21 cellular contexts compared by ENCODE assay signal in the genomic region with DNA sequence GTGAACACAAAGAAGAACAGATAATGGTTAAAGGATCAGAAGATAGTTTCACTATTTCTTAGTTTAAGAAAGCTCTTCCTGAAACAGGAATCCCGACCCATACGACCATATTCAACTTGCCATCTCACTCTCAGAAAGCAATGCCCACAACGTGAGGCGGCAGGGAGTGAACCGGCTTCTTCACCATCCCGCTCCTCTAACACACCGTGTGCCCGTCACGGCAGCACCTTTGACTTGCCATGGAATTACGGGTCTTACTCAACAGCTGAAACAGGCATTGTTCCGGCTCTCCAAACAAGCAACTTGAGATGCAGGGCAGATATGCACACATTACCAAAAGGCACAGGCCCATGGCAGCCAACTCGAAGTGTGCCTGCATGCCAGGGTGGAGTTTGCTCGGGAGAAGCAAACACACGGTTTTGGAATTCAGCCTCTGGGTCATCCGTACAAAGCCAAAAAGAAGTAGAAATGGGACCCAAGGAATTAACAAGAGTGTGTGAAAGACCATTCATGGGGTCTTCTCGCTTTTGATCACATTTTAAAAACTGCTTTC.
"Had no signal": no experiment of that assay in that cellular context is flagged by ENCODE, and none has a peak within 500 bp of the region (broad histone marks: within the 10 kb centered on the region; RNA-seq: fewer than 3 reads in every experiment).

No MANE protein-coding gene starts in this region.

- H3K9ac ChIP-seq: parathyroid adenoma had no signal

- H3K79me2 ChIP-seq: parathyroid adenoma had no signal

- FAIRE-seq: frontal cortex, keratinocyte had no signal

- H3K9me3 ChIP-seq: colonic mucosa, lower lobe of right lung, neutrophil, psoas muscle, spleen, thoracic aorta, tibial nerve, upper lobe of left lung, uterus had no signal

- H3K27ac ChIP-seq: colonic mucosa, lower lobe of right lung, neutrophil, parathyroid adenoma, psoas muscle, skin epidermis, spleen, thoracic aorta, tibial nerve, upper lobe of left lung, uterus had no signal

- H3K4me3 Mint-ChIP-seq: effector memory CD8-positive, alpha-beta T cell; natural killer cell; stimulated activated memory B cell treated with anti-CD40 and anti-IgM and Interleukin-4, amounts not matched to agents 10 μg/mL and 1 μg/mL and 100 μg/mL, for 72 hours; stimulated activated naive CD8-positive, alpha-beta T cell treated with anti-CD3 and anti-CD28 coated beads, Interleukin-15, Interleukin-2, amounts not matched to agents 100 ng/mL and 50 ng/mL, for 24 hours had no signal

- H3K36me3 Mint-ChIP-seq: natural killer cell; stimulated activated memory B cell treated with anti-CD40 and anti-IgM and Interleukin-4, amounts not matched to agents 10 μg/mL and 1 μg/mL and 100 μg/mL, for 72 hours had no signal

- H3K4me3 ChIP-seq: colonic mucosa, lower lobe of right lung, psoas muscle, skin epidermis, spleen, thoracic aorta, tibial nerve, upper lobe of left lung, uterus had no signal

- H3K4me1 Mint-ChIP-seq: stimulated activated memory B cell treated with anti-CD40 and anti-IgM and Interleukin-4, amounts not matched to agents 10 μg/mL and 1 μg/mL and 100 μg/mL, for 72 hours had no signal

- ATAC-seq: effector memory CD8-positive, alpha-beta T cell; left ventricle myocardium superior; lower lobe of right lung; natural killer cell; psoas muscle; right cardiac atrium; stimulated activated memory B cell treated with anti-CD40 and anti-IgM and Interleukin-4, amounts not matched to agents 10 μg/mL and 1 μg/mL and 100 μg/mL, for 72 hours had no signal

- H2AFZ ChIP-seq: parathyroid adenoma had no signal

- H3K9me3 Mint-ChIP-seq: effector memory CD8-positive, alpha-beta T cell; natural killer cell; stimulated activated naive CD8-positive, alpha-beta T cell treated with anti-CD3 and anti-CD28 coated beads, Interleukin-15, Interleukin-2, amounts not matched to agents 100 ng/mL and 50 ng/mL, for 24 hours had no signal

- H3K27ac Mint-ChIP-seq: effector memory CD8-positive, alpha-beta T cell; natural killer cell; stimulated activated memory B cell treated with anti-CD40 and anti-IgM and Interleukin-4, amounts not matched to agents 10 μg/mL and 1 μg/mL and 100 μg/mL, for 72 hours; stimulated activated naive CD8-positive, alpha-beta T cell treated with anti-CD3 and anti-CD28 coated beads, Interleukin-15, Interleukin-2, amounts not matched to agents 100 ng/mL and 50 ng/mL, for 24 hours had no signal

- H3K4me1 ChIP-seq: colonic mucosa, lower lobe of right lung, parathyroid adenoma, psoas muscle, tibial nerve, upper lobe of left lung, uterus had no signal

- H3K36me3 ChIP-seq: colonic mucosa, lower lobe of right lung, neutrophil, spleen, thoracic aorta, tibial nerve, upper lobe of left lung, uterus had no signal

- DNase-seq: colonic mucosa; dermis blood vessel endothelial cell; effector memory CD8-positive, alpha-beta T cell; left ventricle myocardium superior; lower lobe of right lung; natural killer cell; right cardiac atrium; spleen; stimulated activated CD4-positive, alpha-beta T cell treated with anti-CD3 and anti-CD28 coated beads, Interleukin-4, amount 100 ng/mL, for 4 hours; upper lobe of left lung; uterus had no signal

- H3K27me3 ChIP-seq: colonic mucosa, tibial nerve, upper lobe of left lung, uterus had no signal
